Comparison of ENCODE assay signal across 1 cellular context in the genomic region with DNA sequence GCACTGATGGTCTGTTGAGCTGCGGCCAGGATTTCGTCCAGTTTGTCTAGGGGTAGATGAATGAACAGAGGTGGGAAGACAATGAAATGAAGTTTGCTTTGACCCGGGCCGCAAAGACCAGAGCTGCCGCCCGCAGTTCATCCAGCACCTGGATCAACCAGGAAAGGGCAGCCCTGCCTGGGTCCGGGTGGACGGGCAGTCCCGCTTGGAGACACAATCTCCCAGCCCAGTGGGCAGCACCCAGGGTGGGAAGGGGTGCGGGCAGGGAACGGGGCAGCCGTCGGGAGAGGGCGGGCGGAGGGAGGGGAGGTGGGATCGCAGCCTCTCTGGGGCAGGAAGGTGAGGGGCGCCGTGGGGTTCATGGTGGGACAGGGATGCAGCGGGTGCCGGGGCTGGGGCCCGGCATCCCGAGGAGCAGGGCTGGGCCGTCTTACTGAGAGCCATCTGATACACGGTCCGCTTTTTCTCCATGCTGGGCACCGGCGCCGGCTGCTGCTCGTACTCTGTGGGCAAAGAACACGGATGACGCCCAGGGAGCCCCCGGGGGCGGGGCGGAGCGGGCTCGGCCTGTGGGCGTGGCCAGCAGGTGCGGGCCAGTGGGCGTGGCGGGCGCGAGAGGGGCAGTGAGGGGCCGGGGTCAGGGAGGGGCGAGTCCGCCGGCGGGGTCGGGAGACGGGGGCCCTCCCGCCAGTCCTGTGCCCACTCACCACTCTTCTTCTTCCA.
TF ChIP-seq lines count a peak whose summit lies in the region.

No MANE protein-coding gene starts in this region.

TF ChIP-seq in GM23338, 12 proteins besides CTCF, POLR2A, EP300 and RAD21 (continued from another document):
- TF ChIP-seq ZNF331 (CRISPR knock-in tag; IDR thresholded peaks at IDR 0.05; ENCODE audit: low read depth) (no peak), ZNF114 (CRISPR knock-in tag; IDR thresholded peaks at IDR 0.05) (no peak), STAT1 (IDR thresholded peaks at IDR 0.05; ENCODE audit: unreplicated experiment) (no peak), EZH2 (IDR thresholded peaks at IDR 0.05; ENCODE audit: low read depth, unreplicated experiment) (no peak), JUNB (IDR thresholded peaks at IDR 0.05; ENCODE audit: unreplicated experiment) (no peak)
- TF ChIP-seq, protein P1, sequence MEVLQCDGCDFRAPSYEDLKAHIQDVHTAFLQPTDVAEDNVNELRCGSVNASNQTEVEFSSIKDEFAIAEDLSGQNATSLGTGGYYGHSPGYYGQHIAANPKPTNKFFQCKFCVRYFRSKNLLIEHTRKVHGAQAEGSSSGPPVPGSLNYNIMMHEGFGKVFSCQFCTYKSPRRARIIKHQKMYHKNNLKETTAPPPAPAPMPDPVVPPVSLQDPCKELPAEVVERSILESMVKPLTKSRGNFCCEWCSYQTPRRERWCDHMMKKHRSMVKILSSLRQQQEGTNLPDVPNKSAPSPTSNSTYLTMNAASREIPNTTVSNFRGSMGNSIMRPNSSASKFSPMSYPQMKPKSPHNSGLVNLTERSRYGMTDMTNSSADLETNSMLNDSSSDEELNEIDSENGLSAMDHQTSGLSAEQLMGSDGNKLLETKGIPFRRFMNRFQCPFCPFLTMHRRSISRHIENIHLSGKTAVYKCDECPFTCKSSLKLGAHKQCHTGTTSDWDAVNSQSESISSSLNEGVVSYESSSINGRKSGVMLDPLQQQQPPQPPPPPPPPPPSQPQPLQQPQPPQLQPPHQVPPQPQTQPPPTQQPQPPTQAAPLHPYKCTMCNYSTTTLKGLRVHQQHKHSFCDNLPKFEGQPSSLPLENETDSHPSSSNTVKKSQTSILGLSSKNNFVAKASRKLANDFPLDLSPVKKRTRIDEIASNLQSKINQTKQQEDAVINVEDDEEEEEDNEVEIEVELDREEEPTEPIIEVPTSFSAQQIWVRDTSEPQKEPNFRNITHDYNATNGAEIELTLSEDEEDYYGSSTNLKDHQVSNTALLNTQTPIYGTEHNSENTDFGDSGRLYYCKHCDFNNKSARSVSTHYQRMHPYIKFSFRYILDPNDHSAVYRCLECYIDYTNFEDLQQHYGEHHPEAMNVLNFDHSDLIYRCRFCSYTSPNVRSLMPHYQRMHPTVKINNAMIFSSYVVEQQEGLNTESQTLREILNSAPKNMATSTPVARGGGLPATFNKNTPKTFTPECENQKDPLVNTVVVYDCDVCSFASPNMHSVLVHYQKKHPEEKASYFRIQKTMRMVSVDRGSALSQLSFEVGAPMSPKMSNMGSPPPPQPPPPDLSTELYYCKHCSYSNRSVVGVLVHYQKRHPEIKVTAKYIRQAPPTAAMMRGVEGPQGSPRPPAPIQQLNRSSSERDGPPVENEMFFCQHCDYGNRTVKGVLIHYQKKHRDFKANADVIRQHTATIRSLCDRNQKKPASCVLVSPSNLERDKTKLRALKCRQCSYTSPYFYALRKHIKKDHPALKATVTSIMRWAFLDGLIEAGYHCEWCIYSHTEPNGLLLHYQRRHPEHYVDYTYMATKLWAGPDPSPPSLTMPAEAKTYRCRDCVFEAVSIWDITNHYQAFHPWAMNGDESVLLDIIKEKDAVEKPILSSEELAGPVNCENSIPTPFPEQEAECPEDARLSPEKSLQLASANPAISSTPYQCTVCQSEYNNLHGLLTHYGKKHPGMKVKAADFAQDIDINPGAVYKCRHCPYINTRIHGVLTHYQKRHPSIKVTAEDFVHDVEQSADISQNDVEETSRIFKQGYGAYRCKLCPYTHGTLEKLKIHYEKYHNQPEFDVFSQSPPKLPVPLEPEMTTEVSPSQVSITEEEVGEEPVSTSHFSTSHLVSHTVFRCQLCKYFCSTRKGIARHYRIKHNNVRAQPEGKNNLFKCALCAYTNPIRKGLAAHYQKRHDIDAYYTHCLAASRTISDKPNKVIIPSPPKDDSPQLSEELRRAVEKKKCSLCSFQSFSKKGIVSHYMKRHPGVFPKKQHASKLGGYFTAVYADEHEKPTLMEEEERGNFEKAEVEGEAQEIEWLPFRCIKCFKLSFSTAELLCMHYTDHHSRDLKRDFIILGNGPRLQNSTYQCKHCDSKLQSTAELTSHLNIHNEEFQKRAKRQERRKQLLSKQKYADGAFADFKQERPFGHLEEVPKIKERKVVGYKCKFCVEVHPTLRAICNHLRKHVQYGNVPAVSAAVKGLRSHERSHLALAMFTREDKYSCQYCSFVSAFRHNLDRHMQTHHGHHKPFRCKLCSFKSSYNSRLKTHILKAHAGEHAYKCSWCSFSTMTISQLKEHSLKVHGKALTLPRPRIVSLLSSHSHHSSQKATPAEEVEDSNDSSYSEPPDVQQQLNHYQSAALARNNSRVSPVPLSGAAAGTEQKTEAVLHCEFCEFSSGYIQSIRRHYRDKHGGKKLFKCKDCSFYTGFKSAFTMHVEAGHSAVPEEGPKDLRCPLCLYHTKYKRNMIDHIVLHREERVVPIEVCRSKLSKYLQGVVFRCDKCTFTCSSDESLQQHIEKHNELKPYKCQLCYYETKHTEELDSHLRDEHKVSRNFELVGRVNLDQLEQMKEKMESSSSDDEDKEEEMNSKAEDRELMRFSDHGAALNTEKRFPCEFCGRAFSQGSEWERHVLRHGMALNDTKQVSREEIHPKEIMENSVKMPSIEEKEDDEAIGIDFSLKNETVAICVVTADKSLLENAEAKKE (CRISPR knock-in tag; IDR thresholded peaks at IDR 0.05): no peak
- TF ChIP-seq, protein P2, sequence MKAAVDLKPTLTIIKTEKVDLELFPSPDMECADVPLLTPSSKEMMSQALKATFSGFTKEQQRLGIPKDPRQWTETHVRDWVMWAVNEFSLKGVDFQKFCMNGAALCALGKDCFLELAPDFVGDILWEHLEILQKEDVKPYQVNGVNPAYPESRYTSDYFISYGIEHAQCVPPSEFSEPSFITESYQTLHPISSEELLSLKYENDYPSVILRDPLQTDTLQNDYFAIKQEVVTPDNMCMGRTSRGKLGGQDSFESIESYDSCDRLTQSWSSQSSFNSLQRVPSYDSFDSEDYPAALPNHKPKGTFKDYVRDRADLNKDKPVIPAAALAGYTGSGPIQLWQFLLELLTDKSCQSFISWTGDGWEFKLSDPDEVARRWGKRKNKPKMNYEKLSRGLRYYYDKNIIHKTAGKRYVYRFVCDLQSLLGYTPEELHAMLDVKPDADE (IDR thresholded peaks at IDR 0.05): no peak
